In the genomic region with DNA sequence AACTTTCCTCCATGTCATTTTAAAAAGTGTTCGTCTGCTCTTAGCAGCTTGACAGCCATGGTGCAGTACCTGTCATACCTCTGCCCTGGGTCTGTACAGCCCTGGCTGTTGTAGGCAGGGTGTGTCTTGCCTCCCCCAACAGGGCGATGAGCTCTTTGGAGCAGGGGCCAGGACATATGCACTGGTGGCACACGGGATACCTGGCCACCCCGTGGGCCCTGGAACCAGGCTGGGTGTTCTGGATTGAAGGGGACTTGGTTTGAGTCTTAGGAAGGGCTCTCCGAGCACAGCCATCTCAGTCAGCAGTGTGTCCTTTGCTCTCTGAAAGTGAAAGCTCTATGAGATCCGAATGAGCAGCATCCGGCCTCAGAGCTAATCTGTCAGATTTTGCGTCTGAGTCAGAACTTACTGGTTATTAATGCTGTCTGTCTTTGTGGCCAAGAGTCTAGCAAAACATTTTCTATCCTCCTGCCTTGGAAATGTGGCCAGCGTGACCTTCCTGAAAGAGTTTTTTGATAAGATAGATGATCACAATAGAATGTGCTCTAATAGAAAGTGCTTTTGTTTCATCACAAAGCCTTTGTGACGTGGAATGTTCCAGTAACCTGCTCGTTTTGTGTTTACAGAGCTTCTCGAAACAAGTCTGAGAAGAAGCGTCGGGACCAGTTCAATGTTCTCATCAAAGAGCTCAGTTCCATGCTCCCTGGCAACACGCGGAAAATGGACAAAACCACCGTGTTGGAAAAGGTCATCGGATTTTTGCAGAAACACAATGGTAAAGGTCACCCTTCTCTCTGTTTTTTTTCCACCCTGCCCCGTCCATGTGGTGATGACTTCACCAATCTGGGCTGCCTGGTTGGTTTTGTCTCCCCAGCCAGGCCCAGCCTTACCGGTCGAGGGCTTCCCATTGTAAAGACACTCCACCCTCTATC, we compare ENCODE assay signal across 1 cellular context.
TF ChIP-seq lines count a peak whose summit lies in the region.

No MANE protein-coding gene starts in this region.

TF ChIP-seq in GM12878, 131 proteins besides CTCF, POLR2A, EP300 and RAD21 (continued from another document):
- TF ChIP-seq, protein P1, sequence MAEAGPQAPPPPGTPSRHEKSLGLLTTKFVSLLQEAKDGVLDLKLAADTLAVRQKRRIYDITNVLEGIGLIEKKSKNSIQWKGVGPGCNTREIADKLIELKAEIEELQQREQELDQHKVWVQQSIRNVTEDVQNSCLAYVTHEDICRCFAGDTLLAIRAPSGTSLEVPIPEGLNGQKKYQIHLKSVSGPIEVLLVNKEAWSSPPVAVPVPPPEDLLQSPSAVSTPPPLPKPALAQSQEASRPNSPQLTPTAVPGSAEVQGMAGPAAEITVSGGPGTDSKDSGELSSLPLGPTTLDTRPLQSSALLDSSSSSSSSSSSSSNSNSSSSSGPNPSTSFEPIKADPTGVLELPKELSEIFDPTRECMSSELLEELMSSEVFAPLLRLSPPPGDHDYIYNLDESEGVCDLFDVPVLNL (IDR thresholded peaks at IDR 0.05; ENCODE audit: low read depth, low read length), result no peak
- TF ChIP-seq, protein P2, sequence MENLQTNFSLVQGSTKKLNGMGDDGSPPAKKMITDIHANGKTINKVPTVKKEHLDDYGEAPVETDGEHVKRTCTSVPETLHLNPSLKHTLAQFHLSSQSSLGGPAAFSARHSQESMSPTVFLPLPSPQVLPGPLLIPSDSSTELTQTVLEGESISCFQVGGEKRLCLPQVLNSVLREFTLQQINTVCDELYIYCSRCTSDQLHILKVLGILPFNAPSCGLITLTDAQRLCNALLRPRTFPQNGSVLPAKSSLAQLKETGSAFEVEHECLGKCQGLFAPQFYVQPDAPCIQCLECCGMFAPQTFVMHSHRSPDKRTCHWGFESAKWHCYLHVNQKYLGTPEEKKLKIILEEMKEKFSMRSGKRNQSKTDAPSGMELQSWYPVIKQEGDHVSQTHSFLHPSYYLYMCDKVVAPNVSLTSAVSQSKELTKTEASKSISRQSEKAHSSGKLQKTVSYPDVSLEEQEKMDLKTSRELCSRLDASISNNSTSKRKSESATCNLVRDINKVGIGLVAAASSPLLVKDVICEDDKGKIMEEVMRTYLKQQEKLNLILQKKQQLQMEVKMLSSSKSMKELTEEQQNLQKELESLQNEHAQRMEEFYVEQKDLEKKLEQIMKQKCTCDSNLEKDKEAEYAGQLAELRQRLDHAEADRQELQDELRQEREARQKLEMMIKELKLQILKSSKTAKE (IDR thresholded peaks at IDR 0.05; ENCODE audit: low read depth, poor library complexity, severe bottlenecking), result peak; percentile 48
- TF ChIP-seq CREB1 (IDR thresholded peaks at IDR 0.05; ENCODE audit: low read depth) (0 out of 2 replicates have a peak, but pooled peaks have one; percentile 10), WRNIP1 (IDR thresholded peaks at IDR 0.05; ENCODE audit: borderline replicate concordance, low read depth, low read length) (no peak)
